10 cellular contexts compared by ENCODE assay signal in genomic region chr4:156962551-156962974, GRCh38. TPM values are rescaled to one million over a fixed set of nuclear protein-coding genes. Genes with fewer than 3 reads are reported as not detected.
DNase-seq lines count a peak whose midpoint lies in the region; ATAC-seq, FAIRE-seq and TF ChIP-seq lines count a peak whose summit lies in the region.
"Had no signal": no experiment of that assay in that cellular context is flagged by ENCODE, and none has a peak within 500 bp of the region (broad histone marks: within the 10 kb centered on the region; RNA-seq: fewer than 3 reads in every experiment).

No MANE protein-coding gene starts in this region.

- in situ Hi-C loops in astrocyte of the spinal cord (cut with HindIII; ENCODE audit: low sequenced_read_pairs) (no loop called here), gastrocnemius medialis (cut with MboI; ENCODE audit: low sequenced_read_pairs in 4 of 4) (loop anchor here in 2 of 4 donors (10.0 to 25.0 kb wide), 2 partner anchors 175 to 188 kb away; no protein-coding TSS in a partner anchor)

- no peaks in the 10 kb centered on the region for H3K36me3 ChIP-seq in hepatocyte (replicated peaks; ENCODE audit: insufficient read depth, low read depth)
- H3K36me3 ChIP-seq in gastrocnemius medialis = no peaks in the 10 kb centered on the region

- H3K9me2 ChIP-seq in hepatocyte (replicated peaks; ENCODE audit: insufficient read depth) = no peaks in the 10 kb centered on the region

- ATAC-seq in gastrocnemius medialis (peak; percentile 53 to 58), GM21515 (IDR thresholded peaks at IDR 0.05; ENCODE audit: unreplicated experiment) (no peak)

- H3K27me3 ChIP-seq in hepatocyte (no peaks in the 10 kb centered on the region), gastrocnemius medialis (no peaks in the 10 kb centered on the region)

- H3K27ac ChIP-seq in hepatocyte (peak overlapping the region; percentile 35), gastrocnemius medialis (no peak overlapping the region)

- H3K4me2 ChIP-seq in hepatocyte = peak overlapping the region; percentile 7

- H3K79me2 ChIP-seq in hepatocyte = peaks cover 98% of the 10 kb centered on the region

- no peaks in the 10 kb centered on the region for H3K9me3 ChIP-seq in hepatocyte (ENCODE audit: low read depth)
- H3K9me3 ChIP-seq in gastrocnemius medialis = no peaks in the 10 kb centered on the region

- peak; percentile 58 for FAIRE-seq in H54 (lab: Jason Lieb, UNC)

- no peak for TF ChIP-seq POLR2A in H54 (IDR thresholded peaks at IDR 0.05; ENCODE audit: low read depth, low read length)
- no peak for TF ChIP-seq POLR2A in gastrocnemius medialis (IDR thresholded peaks at IDR 0.05)

- H3K4me3 ChIP-seq in astrocyte of the spinal cord (ENCODE audit: low read depth, low read length) = no peak overlapping the region
- H3K4me3 ChIP-seq in hepatocyte = no peak overlapping the region
- H3K4me3 ChIP-seq in gastrocnemius medialis = no peak overlapping the region

- H3K4me1 ChIP-seq in hepatocyte (ENCODE audit: insufficient read depth) (peaks cover 38% of the 10 kb centered on the region), gastrocnemius medialis (peaks cover 1 to 17% of the 10 kb centered on the region in 2 donors)

- TF ChIP-seq CTCF in astrocyte of the spinal cord (IDR thresholded peaks at IDR 0.05; ENCODE audit: low read depth, low read length) (no peak), hepatocyte (IDR thresholded peaks at IDR 0.05; ENCODE audit: poor library complexity) (no peak), gastrocnemius medialis (IDR thresholded peaks at IDR 0.05 in 4 of 5, conservative IDR thresholded peaks at IDR 0.05 in 1 of 5) (no peak)

- WGBS in hepatocyte (ENCODE audit: low lambda C conversion rate, missing lambda C conversion rate) = 50% methylated on average over 3 of the region's 3 CpGs

- no peak for DNase-seq in H54 (ENCODE audit: insufficient read length, low spot score)
- peak; percentile 75 for DNase-seq in astrocyte of the spinal cord (ENCODE audit: low read depth, low spot score)
- DNase-seq in hepatocyte (ENCODE audit: low spot score) = peak; percentile 40
- no peak for DNase-seq in gastrocnemius medialis
- no peak for DNase-seq in ecto neural progenitor cell (ENCODE audit: low spot score)
- DNase-seq in GM19238 (ENCODE audit: insufficient read length, low spot score) = no peak
- DNase-seq in kidney glomerular epithelial cell (lab: John Stamatoyannopoulos, UW) = no peak
- DNase-seq: erythroblast, NCI-H2029 had no signal

- no peaks in the 10 kb centered on the region for H4K20me1 ChIP-seq in hepatocyte (ENCODE audit: insufficient read depth, poor library complexity, severe bottlenecking)

- intact Hi-C loops in gastrocnemius medialis (cut with DNase I; ENCODE audit: low total_unique reads) = loop anchor here (10.0 kb wide), 1 partner anchor 288 kb away; no protein-coding TSS in a partner anchor

- no peak overlapping the region for H2AFZ ChIP-seq in hepatocyte

RNA-seq across cellular contexts. Expression of gene PDGFC, which starts 9.0 kb away (rescaled TPM):
- total RNA-seq in hepatocyte (58.7 and 63.3 TPM in 2 replicates), gastrocnemius medialis (10 to 100 TPM in 1 of 4 donors, 1 to 10 TPM in 3; 4.4 to 10.7 (median 6.3) TPM)
- 30.2 and 35.5 TPM in 2 replicates for polyA plus RNA-seq in hepatocyte

Comparison
In these comparisons a context has a peak if more than half of its experiments do, and no peak if none do; other contexts are left out.
1. DNase-seq: peak in astrocyte of the spinal cord (single experiment) and hepatocyte (single experiment); none in H54 (single experiment), gastrocnemius medialis (0 of 2), ecto neural progenitor cell (single experiment), GM19238 (single experiment) and kidney glomerular epithelial cell (single experiment).